Comparison of ENCODE assay signal across 8 cellular contexts in genomic region chr17:78925234-78925633, GRCh38. TPM values are rescaled to one million over a fixed set of nuclear protein-coding genes. Genes with fewer than 3 reads are reported as not detected.
A peak's percentile ranks its signal among the peaks of the same experiment; 100 is the strongest.
DNase-seq lines count a peak whose midpoint lies in the region; ATAC-seq and TF ChIP-seq lines count a peak whose summit lies in the region.

Gene TIMP2 (minus strand): TSS chr17:78925387. CDS start chr17:78925088, 299 bp downstream.

- ATAC-seq in GM18505 (IDR thresholded peaks at IDR 0.05; ENCODE audit: unreplicated experiment) = no peak
- no peak for ATAC-seq in HG03095 (IDR thresholded peaks at IDR 0.05; ENCODE audit: unreplicated experiment)

- no peaks in the 10 kb centered on the region for H3K36me3 ChIP-seq in kidney epithelial cell (ENCODE audit: control insufficient read depth, insufficient read depth, low read length)

- peak within 1 kb of the TSS; percentile 51 for H3K4me3 ChIP-seq in kidney epithelial cell (ENCODE audit: low read depth, low read length)

- H3K27me3 ChIP-seq in kidney epithelial cell (ENCODE audit: control insufficient read depth, insufficient read depth, low read length) = no peaks in the 10 kb centered on the region

- no peak for TF ChIP-seq POLR2A in GM18505 (IDR thresholded peaks at IDR 0.05; ENCODE audit: borderline replicate concordance, extremely low read depth, insufficient read depth, insufficient read length)

- peak; percentile 18 for TF ChIP-seq CTCF in kidney epithelial cell (IDR thresholded peaks at IDR 0.05; ENCODE audit: insufficient read depth, low read length, poor library complexity, severe bottlenecking)

- DNase-seq in GM19238 (ENCODE audit: insufficient read length, low spot score) = peak; percentile 50
- peak; percentile 93 for DNase-seq in NCI-H2227 (lab: John Stamatoyannopoulos, UW; ENCODE audit: unreplicated experiment)
- peak; percentile 37 to 46 for DNase-seq in activated CD4-positive, alpha-beta T cell treated with anti-CD3 and anti-CD28 coated beads for 24 hours (ENCODE audit: low read depth in 2 of 2)
- DNase-seq in cerebellum (ENCODE audit: low spot score) = peak; percentile 68
- no peak for DNase-seq in kidney epithelial cell (ENCODE audit: low read depth)
- DNase-seq in stimulated activated CD4-positive, alpha-beta T cell treated with anti-CD3 and anti-CD28 coated beads, Interleukin-12 subunit alpha, Interleukin-12 subunit beta, amount 100 ng/mL, for 48 hours (ENCODE audit: low read depth in 2 of 3, low spot score in 1 of 3) = peak; percentile 34 to 53 (median 47)

RNA-seq across cellular contexts. Expression of gene TIMP2, which starts in this region (rescaled TPM):
- total RNA-seq in cerebellum (36.2 TPM), kidney epithelial cell (130 and 145 TPM in 2 replicates)
